Comparison of ENCODE assay signal across 19 cellular contexts in the genomic region with DNA sequence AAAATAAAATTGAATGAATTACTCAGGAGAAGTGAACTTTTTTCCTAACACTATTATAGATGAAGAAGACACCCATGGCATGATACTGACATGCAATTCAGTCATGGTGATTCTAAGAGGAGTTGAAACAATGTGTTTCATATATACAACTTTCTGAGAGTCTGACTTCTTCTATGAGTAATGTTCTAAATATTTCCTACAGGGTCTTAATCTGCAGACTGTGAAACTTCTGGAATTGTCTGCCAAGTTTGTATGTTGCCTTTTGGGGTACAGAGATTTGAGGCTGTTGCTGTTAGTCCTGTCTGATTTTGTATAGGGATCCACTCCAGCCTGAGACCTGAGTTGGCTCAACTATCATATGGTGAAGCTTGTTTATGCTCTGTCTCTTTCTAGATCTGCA.
A peak's percentile ranks its signal among the peaks of the same experiment; 100 is the strongest.
DNase-seq lines count a peak whose midpoint lies in the region; ATAC-seq and TF ChIP-seq lines count a peak whose summit lies in the region.
"Had no signal": no experiment of that assay in that cellular context is flagged by ENCODE, and none has a peak within 500 bp of the region (broad histone marks: within the 10 kb centered on the region; RNA-seq: fewer than 3 reads in every experiment).

No MANE protein-coding gene starts in this region.

- peak; percentile 71 for DNase-seq in EH (ENCODE audit: low read depth)
- peak; percentile 41 for DNase-seq in PC-3
- no peak for DNase-seq in epithelial cell of prostate (ENCODE audit: low read depth, low spot score)
- DNase-seq in osteoblast (ENCODE audit: insufficient read length, low spot score, missing footprints) = no peak
- DNase-seq in SW480 (ENCODE audit: low spot score) = no peak
- no peak for DNase-seq in AML-193 (lab: John Stamatoyannopoulos, UW)
- DNase-seq in NCI-H2029 (lab: John Stamatoyannopoulos, UW) = no peak
- DNase-seq: activated CD4-positive, alpha-beta T cell treated with anti-CD3 and anti-CD28 coated beads for 48 hours; activated effector memory CD4-positive, alpha-beta T cell treated with anti-CD3 and anti-CD28 coated beads, Interleukin-2, amount 50 U/mL, for 16 hours; adrenal gland; central memory CD4-positive, alpha-beta T cell; GDM1; H9; heart left ventricle; MV-4-11; NCI-H2029 treated with DMSO at 0.1 percent for 48 hours; NCI-H446 treated with DMSO at 0.1 percent for 48 hours had no signal

- no peaks in the 10 kb centered on the region for H3K36me3 ChIP-seq in PC-3 (ENCODE audit: low read depth, low read length)
- no peaks in the 10 kb centered on the region for H3K36me3 ChIP-seq in osteoblast (ENCODE audit: insufficient read depth, low read length)
- H3K36me3 ChIP-seq: adrenal gland, heart left ventricle had no signal

- H3K79me2 ChIP-seq in PC-3 (ENCODE audit: low read length) (no peaks in the 10 kb centered on the region), osteoblast (ENCODE audit: insufficient read depth, low read length) (no peaks in the 10 kb centered on the region)

- TF ChIP-seq CTCF in PC-3 (conservative IDR thresholded peaks at IDR 0.05; ENCODE audit: low read depth, low read length) (no peak), osteoblast (IDR thresholded peaks at IDR 0.05; ENCODE audit: extremely low read depth, low read depth, low read length) (no peak)

- H3K9me2 ChIP-seq in PC-3 (replicated peaks; ENCODE audit: low read length) = no peaks in the 10 kb centered on the region

- H3K4me3 ChIP-seq in PC-3 (ENCODE audit: low read length) = no peak overlapping the region
- no peak overlapping the region for H3K4me3 ChIP-seq in osteoblast (ENCODE audit: insufficient read depth, low read length)
- H3K4me3 ChIP-seq: adrenal gland, heart left ventricle, K562 had no signal

- H3K9me3 ChIP-seq in PC-3 (ENCODE audit: low read length) = no peaks in the 10 kb centered on the region
- H3K9me3 ChIP-seq in osteoblast (ENCODE audit: low read depth, low read length) = no peaks in the 10 kb centered on the region
- H3K9me3 ChIP-seq: adrenal gland, heart left ventricle had no signal

- H4K20me1 ChIP-seq in PC-3 (ENCODE audit: low read length) (no peaks in the 10 kb centered on the region), osteoblast (ENCODE audit: insufficient read depth, low read length) (no peaks in the 10 kb centered on the region)

- no peak overlapping the region for H2AFZ ChIP-seq in PC-3 (ENCODE audit: low read length)
- H2AFZ ChIP-seq in osteoblast (ENCODE audit: low read length) = peak overlapping the region; percentile 30

- TSS peak; percentile 55 for BruUV-seq in PC-3 (replicated peaks; lab: Mats Ljungman, UMichigan)

- H3K27me3 ChIP-seq in PC-3 (ENCODE audit: low read length) (no peaks in the 10 kb centered on the region), osteoblast (ENCODE audit: insufficient read depth, low read length) (no peaks in the 10 kb centered on the region)
- H3K27me3 ChIP-seq: adrenal gland, heart left ventricle had no signal

- peaks cover 4% of the 10 kb centered on the region for H3F3A ChIP-seq in PC-3 (ENCODE audit: low read length, unreplicated experiment)

- H3K9ac ChIP-seq in PC-3 (ENCODE audit: low read length) = peak overlapping the region; percentile 63

- intact Hi-C loops in PC-3 (cut with micrococcal nuclease) = loop anchor here (5.0 to 10.0 kb wide), 2 partner anchors 124 to 183 kb away; no protein-coding TSS in a partner anchor

- H3K4me2 ChIP-seq in PC-3 (ENCODE audit: low read length) = peak overlapping the region; percentile 65
- H3K4me2 ChIP-seq in osteoblast (ENCODE audit: insufficient read depth, low read length) = peak overlapping the region; percentile 37

- H3K4me1 ChIP-seq in PC-3 (ENCODE audit: insufficient read depth, low read length) (peaks cover 25% of the 10 kb centered on the region), osteoblast (ENCODE audit: insufficient read depth, low read length) (peaks cover 14% of the 10 kb centered on the region)
- H3K4me1 ChIP-seq: adrenal gland, heart left ventricle had no signal

- H3K27ac ChIP-seq in PC-3 (ENCODE audit: low read length) (peak overlapping the region; percentile 96), epithelial cell of prostate (peak overlapping the region; percentile 85), osteoblast (ENCODE audit: low read depth, low read length) (peak overlapping the region; percentile 81)
- H3K27ac ChIP-seq: adrenal gland, heart left ventricle had no signal

- POLR2A ChIA-PET in PC-3 (lab: Charles Lee; ENCODE audit: unreplicated experiment) = no interaction called here

- peak; percentile 48 for ATAC-seq in PC-3
- no peak for ATAC-seq in HG03280 (IDR thresholded peaks at IDR 0.05; ENCODE audit: unreplicated experiment)
- ATAC-seq: heart left ventricle, K562 had no signal

- CTCF ChIA-PET in PC-3 (lab: Charles Lee) = no interaction called here

Comparison
In these comparisons a context has a peak if more than half of its experiments do, and no peak if none do; other contexts are left out.
1. DNase-seq: peak in EH (single experiment) and PC-3 (single experiment); none in epithelial cell of prostate (single experiment), osteoblast (single experiment), SW480 (single experiment), AML-193 (0 of 2) and NCI-H2029 (single experiment).
2. Peak in every context shown above with its lines, with median percentiles within 50 percentile points of each other: H3K27ac ChIP-seq.